Comparison of ENCODE assay signal across 7 cellular contexts in the genomic region with DNA sequence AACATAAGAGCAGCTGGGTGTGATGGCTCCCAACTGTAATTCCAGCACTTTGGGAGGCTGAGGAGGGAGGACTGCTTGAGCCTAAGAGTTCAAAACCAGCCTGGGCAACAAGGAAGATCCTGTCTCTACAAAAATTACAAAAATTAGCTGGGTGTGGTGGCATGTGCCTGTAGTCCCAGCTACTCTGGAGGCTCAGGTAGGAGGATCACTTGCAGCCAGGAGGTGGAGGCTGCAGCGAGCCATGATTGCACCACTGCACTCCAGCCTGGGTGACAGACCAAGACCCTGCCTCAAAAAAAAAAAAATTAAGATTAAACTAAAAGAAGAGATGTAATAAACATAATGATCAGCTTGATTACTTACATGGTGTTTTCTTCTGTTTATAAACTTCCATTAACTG. TPM values are rescaled to one million over a fixed set of nuclear protein-coding genes. Genes with fewer than 3 reads are reported as not detected.
DNase-seq lines count a peak whose midpoint lies in the region; ATAC-seq, FAIRE-seq and TF ChIP-seq lines count a peak whose summit lies in the region.
"Not testable (repeated sequence)": the region's sequence is repeated elsewhere in the genome, so short reads cannot be mapped to it uniquely, and the experiment has no call there.

No MANE protein-coding gene starts in this region.

- not testable (repeated sequence) for TF ChIP-seq POLR2A in endothelial cell of umbilical vein (IDR thresholded peaks at IDR 0.05; ENCODE audit: low read depth, low read length); HepG2 (IDR thresholded peaks at IDR 0.05; ENCODE audit: insufficient read depth in 1 of 2, low read depth in 2 of 2, low read length in 2 of 2)

- H4K20me1 ChIP-seq in endothelial cell of umbilical vein (replicated peaks; ENCODE audit: control insufficient read depth, extremely low read depth, insufficient read depth, low read length); HepG2 (ENCODE audit: insufficient read depth, low read length): not testable (repeated sequence)

- H3K9me3 Mint-ChIP-seq in CD8-positive, alpha-beta T cell: not testable (repeated sequence)

- BruUV-seq in endothelial cell of umbilical vein (replicated peaks; lab: Mats Ljungman, UMichigan); HepG2 (replicated peaks; lab: Mats Ljungman, UMichigan): not testable (repeated sequence)

- intact Hi-C loops in CD8-positive, alpha-beta T cell (cut with DNase I, micrococcal nuclease): loop anchor here in 1 of 2 experiments (10.0 kb wide), 1 partner anchor 104 kb away; no protein-coding TSS in a partner anchor
- intact Hi-C loops in endothelial cell of umbilical vein (cut with micrococcal nuclease): loop anchor here (10.0 kb wide), 1 partner anchor 76 kb away; the partner anchor contains the start of gene PDXDC1
- intact Hi-C loops in HepG2 (cut with micrococcal nuclease; ENCODE audit: unreplicated experiment): not testable (repeated sequence)

- FAIRE-seq in endothelial cell of umbilical vein (lab: Jason Lieb, UNC); HepG2 (lab: Jason Lieb, UNC): not testable (repeated sequence)

- WGBS in HepG2 (ENCODE audit: low lambda C conversion rate): 100% methylated on average over 1 of the region's 1 CpG

- H3K36me3 Mint-ChIP-seq in CD8-positive, alpha-beta T cell: peaks cover 17% of the 10 kb centered on the region

- TF ChIP-seq RAD21 in HepG2 (CRISPR knock-in tag; IDR thresholded peaks at IDR 0.05): not testable (repeated sequence)

- peak overlapping the region; percentile 18 for H3K27ac Mint-ChIP-seq in CD8-positive, alpha-beta T cell

- H3K9ac ChIP-seq in SK-N-MC (ENCODE audit: insufficient read length); endothelial cell of umbilical vein (replicated peaks; ENCODE audit: extremely low read depth, insufficient read depth, low read length); HepG2 (ENCODE audit: insufficient read depth, low read depth, low read length): not testable (repeated sequence)

- not testable (repeated sequence) for H3K27ac ChIP-seq in CD8-positive, alpha-beta T cell (ENCODE audit: low read depth, low read length); coronary artery; right atrium auricular region; HepG2 (ENCODE audit: extremely low read length, insufficient read depth, low read length)
- H3K27ac ChIP-seq in SK-N-MC (peak overlapping the region; percentile 1; the same call in 1 of the 2 replicates), endothelial cell of umbilical vein (ENCODE audit: insufficient read depth, low read depth, low read length) (peak overlapping the region; percentile 2)

- dilution Hi-C loops in endothelial cell of umbilical vein (cut with MboI; ENCODE audit: extremely low pct_ligation_motif_present, low sequenced_read_pairs): not testable (repeated sequence)

- not testable (repeated sequence) for H3K27me3 ChIP-seq in CD8-positive, alpha-beta T cell (ENCODE audit: insufficient read depth, low read length); endothelial cell of umbilical vein (ENCODE audit: control insufficient read depth in 2 of 2, insufficient read depth in 2 of 2, low read length in 2 of 2); right atrium auricular region; HepG2 (ENCODE audit: control insufficient read depth in 1 of 2, insufficient read depth in 2 of 2, low read length in 2 of 2)

- H3K4me3 Mint-ChIP-seq in CD8-positive, alpha-beta T cell: not testable (repeated sequence)

- not testable (repeated sequence) for H3K4me1 ChIP-seq in CD8-positive, alpha-beta T cell (ENCODE audit: insufficient read depth, low read length)
- H3K4me1 ChIP-seq in endothelial cell of umbilical vein (ENCODE audit: control insufficient read depth, extremely low read depth, insufficient read depth, low read length) (peaks cover 18% of the 10 kb centered on the region), right atrium auricular region (peaks cover 0 to 15% of the 10 kb centered on the region in 2 donors), HepG2 (ENCODE audit: insufficient read depth, low read length) (peaks cover 42% of the 10 kb centered on the region)

- H3K36me3 ChIP-seq in CD8-positive, alpha-beta T cell (ENCODE audit: insufficient read depth, low read length); SK-N-MC (ENCODE audit: insufficient read depth, low read length); endothelial cell of umbilical vein (ENCODE audit: control insufficient read depth in 2 of 2, extremely low read depth in 1 of 2, insufficient read depth in 2 of 2, low read length in 2 of 2); right atrium auricular region: not testable (repeated sequence)
- H3K36me3 ChIP-seq in HepG2 (replicated peaks in 1 of 2; ENCODE audit: control insufficient read depth in 1 of 2, insufficient read depth in 2 of 2, low read length in 2 of 2): peaks cover 17 to 22% of the 10 kb centered on the region in 2 experiments; a peak in 4 of 5 replicates

- peaks cover 15% of the 10 kb centered on the region for H3K4me1 Mint-ChIP-seq in CD8-positive, alpha-beta T cell (ENCODE audit: low read depth)

- H2AFZ ChIP-seq in endothelial cell of umbilical vein (ENCODE audit: low read depth, low read length); HepG2 (ENCODE audit: low read length): not testable (repeated sequence)

- not testable (repeated sequence) for ATAC-seq in CD8-positive, alpha-beta T cell; HepG2

- in situ Hi-C loops in HepG2 (cut with HindIII; ENCODE audit: extremely low pct_ligation_motif_present, low pct_unique_long_range_greater_than_20kb): loop anchor here (25.0 kb wide), 1 partner anchor 163 kb away; no protein-coding TSS in a partner anchor

- H3K79me2 ChIP-seq in endothelial cell of umbilical vein (ENCODE audit: control insufficient read depth, insufficient read depth, low read length) (peaks cover 48% of the 10 kb centered on the region), HepG2 (ENCODE audit: insufficient read depth, low read length) (peaks cover 49% of the 10 kb centered on the region)

- H3K4me3 ChIP-seq in CD8-positive, alpha-beta T cell (ENCODE audit: low read depth, low read length); SK-N-MC; coronary artery; endothelial cell of umbilical vein (replicated peaks in 1 of 3; ENCODE audit: insufficient read depth in 1 of 3, low read depth in 1 of 3, low read length in 3 of 3); right atrium auricular region; HepG2 (replicated peaks in 1 of 3; ENCODE audit: insufficient read depth in 1 of 3, low read depth in 2 of 3, low read length in 3 of 3): not testable (repeated sequence)

- not testable (repeated sequence) for TF ChIP-seq EP300 in HepG2 (IDR thresholded peaks at IDR 0.05; ENCODE audit: low read depth in 2 of 2, low read length in 2 of 2); HepG2 (CRISPR knock-in tag; IDR thresholded peaks at IDR 0.05; ENCODE audit: borderline replicate concordance)

- H3K9me3 ChIP-seq in CD8-positive, alpha-beta T cell (ENCODE audit: low read length); SK-N-MC (ENCODE audit: low read depth, low read length); endothelial cell of umbilical vein (replicated peaks; ENCODE audit: control insufficient read depth, insufficient read depth, low read length); right atrium auricular region; HepG2 (ENCODE audit: low read length): not testable (repeated sequence)

- not testable (repeated sequence) for H3K9me1 ChIP-seq in endothelial cell of umbilical vein (replicated peaks; ENCODE audit: control insufficient read depth, extremely low read depth, insufficient read depth, low read length)

- not testable (repeated sequence) for TF ChIP-seq CTCF in CD8-positive, alpha-beta T cell (IDR thresholded peaks at IDR 0.05); coronary artery (IDR thresholded peaks at IDR 0.05); endothelial cell of umbilical vein (IDR thresholded peaks at IDR 0.05; ENCODE audit: extremely low read depth in 1 of 2, insufficient read depth in 1 of 2, low read depth in 1 of 2, low read length in 2 of 2); right atrium auricular region (IDR thresholded peaks at IDR 0.05); HepG2 (CRISPR knock-in tag; IDR thresholded peaks at IDR 0.05)

- POLR2A ChIA-PET in CD8-positive, alpha-beta T cell (lab: Charles Lee): interaction anchor here (0.6 kb wide), 1 partner anchor 770 kb away, joined by 7 read pairs; no protein-coding TSS in a partner anchor
- POLR2A ChIA-PET in endothelial cell of umbilical vein (lab: Charles Lee): interaction anchor here (0.9 kb wide), 1 partner anchor 10 kb away, joined by 4 read pairs; no protein-coding TSS in a partner anchor
- POLR2A ChIA-PET in HepG2 (lab: Yijun Ruan, JAX): not testable (repeated sequence)

- DNase-seq in CD8-positive, alpha-beta T cell; SK-N-MC (ENCODE audit: low read depth, low spot score); endothelial cell of umbilical vein (ENCODE audit: low read depth, low spot score); HepG2 (ENCODE audit: low spot score): not testable (repeated sequence)
- DNase-seq in coronary artery (ENCODE audit: low spot score): peak; percentile 21
- peak; percentile 32 for DNase-seq in right atrium auricular region (ENCODE audit: low spot score)
- DNase-seq in mesenteric fat pad (ENCODE audit: low spot score): peak; percentile 47

- not testable (repeated sequence) for H3K27me3 Mint-ChIP-seq in CD8-positive, alpha-beta T cell (ENCODE audit: low read depth)

- CTCF ChIA-PET in CD8-positive, alpha-beta T cell (lab: Charles Lee): interaction anchor here (1.3 to 1.4 kb wide), 2 partner anchors 14 to 19 kb away, joined by 3 read pairs; no protein-coding TSS in a partner anchor
- CTCF ChIA-PET in endothelial cell of umbilical vein (lab: Charles Lee): interaction anchor here (1.0 to 2.7 kb wide), 4 partner anchors 9 to 28 kb away, joined by 3 to 11 read pairs (median 4); no protein-coding TSS in a partner anchor
- CTCF ChIA-PET in HepG2 (lab: Yijun Ruan, JAX; ENCODE audit: low intra/inter-chr PET ratio, low total read pairs): not testable (repeated sequence)

- H3K4me2 ChIP-seq in endothelial cell of umbilical vein (ENCODE audit: insufficient read depth, low read length): peak overlapping the region; percentile 73
- not testable (repeated sequence) for H3K4me2 ChIP-seq in HepG2 (ENCODE audit: low read depth, low read length)

RNA-seq across cellular contexts. Expression of gene NTAN1, which starts 5.4 kb away (rescaled TPM):
- 10 to 100 TPM; 22.8 to 23.3 TPM for total RNA-seq in CD8-positive, alpha-beta T cell
- total RNA-seq in endothelial cell of umbilical vein (93.8 and 94.6 TPM in 2 replicates), right atrium auricular region (10 to 100 TPM; 32.4 to 37.5 TPM), HepG2 (2016; rRNA removed; fragmentation: Illumina TruSeq; extraction: Trizol) (41.8 and 58.3 TPM in 2 replicates), mesenteric fat pad (60.4 TPM)
- polyA plus RNA-seq in endothelial cell of umbilical vein (104 and 105 TPM in 2 replicates), HepG2 (2011; rRNA removed) (103 and 135 TPM in 2 replicates)
- 104 and 121 TPM in 2 replicates for polyA plus RNA-seq in endothelial cell of umbilical vein (2011; cell fraction: cytosol; rRNA removed)
- polyA plus RNA-seq in endothelial cell of umbilical vein (2011; cell fraction: nucleus; rRNA removed): 84.5 and 85.0 TPM in 2 replicates
- 102 and 127 TPM in 2 replicates for polyA plus RNA-seq in endothelial cell of umbilical vein (2012)
- 101 and 108 TPM in 2 replicates for polyA minus RNA-seq in endothelial cell of umbilical vein
- 9.7 TPM for polyA minus RNA-seq in endothelial cell of umbilical vein (2011; cell fraction: cytosol; rRNA and poly(A)+ RNA removed)
- 47.0 and 51.6 TPM in 2 replicates for polyA minus RNA-seq in endothelial cell of umbilical vein (2011; cell fraction: nucleus; rRNA and poly(A)+ RNA removed)
- 386 and 399 TPM in 2 replicates for total RNA-seq in HepG2 (2016; cell fraction: cytosol; rRNA removed; fragmentation: Illumina TruSeq; extraction: Trizol; ENCODE audit: low read depth)
- total RNA-seq in HepG2 (2016; cell fraction: insoluble cytoplasmic fraction; rRNA removed; fragmentation: Illumina TruSeq; extraction: Trizol): 38.1 and 61.2 TPM in 2 replicates
- total RNA-seq in HepG2 (2016; cell fraction: membrane; rRNA removed; fragmentation: Illumina TruSeq; extraction: Trizol): 288 and 302 TPM in 2 replicates
- 23.6 and 28.1 TPM in 2 replicates for total RNA-seq in HepG2 (2016; cell fraction: nucleus; rRNA removed; fragmentation: Illumina TruSeq; extraction: Trizol)
- polyA plus RNA-seq in HepG2 (2011; cell fraction: cytosol; rRNA removed): 76.3 and 86.4 TPM in 2 replicates
- polyA plus RNA-seq in HepG2 (2011; cell fraction: nucleus; rRNA removed): 51.6 and 57.1 TPM in 2 replicates
- 58.2 and 65.1 TPM in 2 replicates for polyA plus RNA-seq in HepG2 (2012)
- polyA plus RNA-seq in HepG2 (2016; cell fraction: cytosol; fragmentation: Illumina TruSeq; extraction: Trizol; ENCODE audit: low read depth): 580 and 583 TPM in 2 replicates
- 56.0 and 59.7 TPM in 2 replicates for polyA plus RNA-seq in HepG2 (2016; cell fraction: insoluble cytoplasmic fraction; fragmentation: Illumina TruSeq; extraction: Trizol; ENCODE audit: low read depth)
- polyA plus RNA-seq in HepG2 (2016; cell fraction: membrane; fragmentation: Illumina TruSeq; extraction: Trizol; ENCODE audit: low read depth): 344 and 370 TPM in 2 replicates
- polyA plus RNA-seq in HepG2 (2016; cell fraction: nucleus; fragmentation: Illumina TruSeq; extraction: Trizol; ENCODE audit: insufficient read depth, low read depth): 59.0 and 59.9 TPM in 2 replicates
- polyA minus RNA-seq in HepG2 (2011; rRNA and poly(A)+ RNA removed; ENCODE audit: low replicate concordance): 45.2 and 119 TPM in 2 replicates
- polyA minus RNA-seq in HepG2 (2011; cell fraction: cytosol; rRNA and poly(A)+ RNA removed): 55.7 and 63.7 TPM in 2 replicates
- 36.7 and 38.4 TPM in 2 replicates for polyA minus RNA-seq in HepG2 (2011; cell fraction: nucleus; rRNA and poly(A)+ RNA removed)

RNA-seq across cellular contexts. Expression of gene RRN3, which starts 43.6 kb away (rescaled TPM):
- total RNA-seq in CD8-positive, alpha-beta T cell: 10 to 100 TPM; 47.8 to 48.3 TPM
- 22.7 and 26.5 TPM in 2 replicates for total RNA-seq in endothelial cell of umbilical vein
- 12.3 and 15.1 TPM in 2 replicates for polyA plus RNA-seq in endothelial cell of umbilical vein
- polyA plus RNA-seq in endothelial cell of umbilical vein (2011; cell fraction: cytosol; rRNA removed): 17.0 and 17.4 TPM in 2 replicates
- 30.3 and 33.3 TPM in 2 replicates for polyA plus RNA-seq in endothelial cell of umbilical vein (2011; cell fraction: nucleus; rRNA removed)
- 28.0 and 30.8 TPM in 2 replicates for polyA plus RNA-seq in endothelial cell of umbilical vein (2012)
- 34.4 and 36.9 TPM in 2 replicates for polyA minus RNA-seq in endothelial cell of umbilical vein
- polyA minus RNA-seq in endothelial cell of umbilical vein (2011; cell fraction: cytosol; rRNA and poly(A)+ RNA removed): 24.3 TPM
- 14.8 and 23.0 TPM in 2 replicates for polyA minus RNA-seq in endothelial cell of umbilical vein (2011; cell fraction: nucleus; rRNA and poly(A)+ RNA removed)
- total RNA-seq in right atrium auricular region: 10 to 100 TPM; 12.9 to 16.9 TPM
- 67.0 and 101 TPM in 2 replicates for total RNA-seq in HepG2 (2016; rRNA removed; fragmentation: Illumina TruSeq; extraction: Trizol)
- total RNA-seq in HepG2 (2016; cell fraction: cytosol; rRNA removed; fragmentation: Illumina TruSeq; extraction: Trizol; ENCODE audit: low read depth): 4.5 and 7.2 TPM in 2 replicates
- 66.8 and 102 TPM in 2 replicates for total RNA-seq in HepG2 (2016; cell fraction: insoluble cytoplasmic fraction; rRNA removed; fragmentation: Illumina TruSeq; extraction: Trizol)
- total RNA-seq in HepG2 (2016; cell fraction: membrane; rRNA removed; fragmentation: Illumina TruSeq; extraction: Trizol): 13.9 and 15.7 TPM in 2 replicates
- 48.4 and 52.4 TPM in 2 replicates for total RNA-seq in HepG2 (2016; cell fraction: nucleus; rRNA removed; fragmentation: Illumina TruSeq; extraction: Trizol)
- polyA plus RNA-seq in HepG2 (2011; rRNA removed): 43.5 and 45.8 TPM in 2 replicates
- polyA plus RNA-seq in HepG2 (2011; cell fraction: cytosol; rRNA removed): 20.4 and 34.2 TPM in 2 replicates
- polyA plus RNA-seq in HepG2 (2011; cell fraction: nucleus; rRNA removed): 25.0 and 25.7 TPM in 2 replicates
- polyA plus RNA-seq in HepG2 (2012): 38.3 and 41.0 TPM in 2 replicates
- 1.9 and 2.1 TPM in 2 replicates for polyA plus RNA-seq in HepG2 (2016; cell fraction: cytosol; fragmentation: Illumina TruSeq; extraction: Trizol; ENCODE audit: low read depth)
- 73.5 and 79.0 TPM in 2 replicates for polyA plus RNA-seq in HepG2 (2016; cell fraction: insoluble cytoplasmic fraction; fragmentation: Illumina TruSeq; extraction: Trizol; ENCODE audit: low read depth)
- polyA plus RNA-seq in HepG2 (2016; cell fraction: membrane; fragmentation: Illumina TruSeq; extraction: Trizol; ENCODE audit: low read depth): 5.8 and 6.6 TPM in 2 replicates
- 64.5 and 64.7 TPM in 2 replicates for polyA plus RNA-seq in HepG2 (2016; cell fraction: nucleus; fragmentation: Illumina TruSeq; extraction: Trizol; ENCODE audit: insufficient read depth, low read depth)
- 42.6 and 47.9 TPM in 2 replicates for polyA minus RNA-seq in HepG2 (2011; rRNA and poly(A)+ RNA removed; ENCODE audit: low replicate concordance)
- polyA minus RNA-seq in HepG2 (2011; cell fraction: cytosol; rRNA and poly(A)+ RNA removed): 36.9 and 45.0 TPM in 2 replicates
- polyA minus RNA-seq in HepG2 (2011; cell fraction: nucleus; rRNA and poly(A)+ RNA removed): 42.0 and 45.3 TPM in 2 replicates
- total RNA-seq in mesenteric fat pad: 44.9 TPM
